In genomic region chr3:141368062-141368924, GRCh38 we compare ENCODE assay signal across 8 cellular contexts. TPM values are rescaled to one million over a fixed set of nuclear protein-coding genes. Genes with fewer than 3 reads are reported as not detected.
DNase-seq lines count a peak whose midpoint lies in the region; ATAC-seq lines count a peak whose summit lies in the region.

ZBTB38 (plus strand) TSS chr3:141368504; CDS start chr3:141442389, 73,885 bp downstream.

- H3K27ac ChIP-seq in iPS-18a (ENCODE audit: low read length), result peak within 1 kb of the TSS; percentile 84

- H3K9me3 ChIP-seq in iPS-18a (ENCODE audit: control insufficient read depth, low read depth, low read length), result no peaks in the 10 kb centered on the region

- peak within 1 kb of the TSS; percentile 53 for H3K9ac ChIP-seq in iPS-18a (ENCODE audit: low read length)

- no peak for ATAC-seq in HG03159 (IDR thresholded peaks at IDR 0.05; ENCODE audit: unreplicated experiment)
- ATAC-seq in HG03460 (IDR thresholded peaks at IDR 0.05; ENCODE audit: unreplicated experiment), result no peak
- no peak for ATAC-seq in HG02571 (IDR thresholded peaks at IDR 0.05; ENCODE audit: unreplicated experiment)

- no peaks in the 10 kb centered on the region for H3K27me3 ChIP-seq in iPS-18a (ENCODE audit: control insufficient read depth, insufficient read depth, low read length)

- H3K4me1 ChIP-seq in iPS-18a (ENCODE audit: control insufficient read depth, low read depth, low read length), result peaks cover 30% of the 10 kb centered on the region

- H3K4me3 ChIP-seq in iPS-18a (ENCODE audit: low read length), result peak within 1 kb of the TSS; percentile 14

- no peaks in the 10 kb centered on the region for H3K36me3 ChIP-seq in iPS-18a (ENCODE audit: control insufficient read depth, low read depth, low read length)

- DNase-seq in GM04503 (ENCODE audit: low read depth) (peak; percentile 81), NCI-H460 (ENCODE audit: extremely low read depth, low read depth) (peak; percentile 94), brain pericyte (ENCODE audit: low read depth, low spot score) (peak; percentile 69), renal cortical epithelial cell (ENCODE audit: low read depth) (peak; percentile 87)

RNA-seq across cellular contexts. Expression of gene ZBTB38, which starts in this region (rescaled TPM):
- total RNA-seq in NCI-H460 (2014; rRNA removed; shearing (Covaris generic)), result 252 and 300 TPM in 2 replicates
- polyA plus RNA-seq in NCI-H460 (2014; cell fraction: nucleus; rRNA removed), result 35.6 and 64.1 TPM in 2 replicates
- total RNA-seq in renal cortical epithelial cell, result 213 and 340 TPM in 2 replicates
